Comparison of ENCODE assay signal across 8 cellular contexts in genomic region chrX:135521405-135522131, GRCh38. TPM values are rescaled to one million over a fixed set of nuclear protein-coding genes. Genes with fewer than 3 reads are reported as not detected.
DNase-seq lines count a peak whose midpoint lies in the region; ATAC-seq and TF ChIP-seq lines count a peak whose summit lies in the region.

No MANE protein-coding gene starts in this region.

- peaks cover 21% of the 10 kb centered on the region for H3K4me1 ChIP-seq in DND-41 (ENCODE audit: insufficient read depth, low read length)
- peaks cover 12% of the 10 kb centered on the region for H3K4me1 ChIP-seq in neural progenitor cell
- H3K4me1 ChIP-seq in stomach, result peaks cover 0 to 15% (median 4%) of the 10 kb centered on the region in 4 donors

- H3K27me3 ChIP-seq in DND-41 (ENCODE audit: insufficient read depth, low read length, poor library complexity) (no peaks in the 10 kb centered on the region), neural progenitor cell (no peaks in the 10 kb centered on the region), stomach (no peaks in the 10 kb centered on the region)

- H3K4me3 ChIP-seq in DND-41 (ENCODE audit: low read depth in 1 of 2, low read length in 2 of 2) (peak overlapping the region; percentile 63 to 73), fibroblast of the aortic adventitia (ENCODE audit: low read depth, low read length) (peak overlapping the region; percentile 68), neural progenitor cell (peak overlapping the region; percentile 73), stomach (peak overlapping the region; percentile 65 to 70 (median 68))

- POLR2A ChIA-PET in RWPE1 (lab: Yijun Ruan, JAX; ENCODE audit: low non-redundant PET), result interaction anchor here (0.7 kb wide), 1 partner anchor 447 kb away, joined by 3 read pairs; no protein-coding TSS in a partner anchor

- H3K27ac ChIP-seq in DND-41 (ENCODE audit: low read length) (peak overlapping the region; percentile 92), RWPE1 (peak overlapping the region; percentile 89), neural progenitor cell (no peak overlapping the region), stomach (peak overlapping the region; percentile 80 to 97 (median 94))

- ATAC-seq in DND-41 (ENCODE audit: insufficient read depth, low read depth), result peak; percentile 64
- ATAC-seq in GM21825 (IDR thresholded peaks at IDR 0.05; ENCODE audit: unreplicated experiment), result peak; percentile 68

- H2AFZ ChIP-seq in DND-41 (ENCODE audit: low read depth, low read length), result peak overlapping the region; percentile 90
- peak overlapping the region; percentile 50 for H2AFZ ChIP-seq in neural progenitor cell (replicated peaks)

- no peaks in the 10 kb centered on the region for H4K20me1 ChIP-seq in DND-41 (ENCODE audit: insufficient read depth, low read length)
- no peaks in the 10 kb centered on the region for H4K20me1 ChIP-seq in neural progenitor cell (ENCODE audit: low read depth)

- 0 out of 2 replicates have a peak, but pooled peaks cover 4% of the 10 kb centered on the region for H3K79me2 ChIP-seq in DND-41 (ENCODE audit: insufficient read depth, low read length)
- H3K79me2 ChIP-seq in neural progenitor cell (ENCODE audit: low read depth), result no peaks in the 10 kb centered on the region

- H3K4me2 ChIP-seq in DND-41 (ENCODE audit: insufficient read depth, low read length), result peak overlapping the region; percentile 83
- H3K4me2 ChIP-seq in neural progenitor cell, result peak overlapping the region; percentile 76

- H3K9me3 ChIP-seq in DND-41 (ENCODE audit: insufficient read depth, low read length, severe bottlenecking) (no peaks in the 10 kb centered on the region), neural progenitor cell (ENCODE audit: low read depth) (no peaks in the 10 kb centered on the region), stomach (no peaks in the 10 kb centered on the region)

- peaks cover 3% of the 10 kb centered on the region for H3K9me3 Mint-ChIP-seq in neural progenitor cell

- intact Hi-C loops in stomach (cut with DNase I; ENCODE audit: low total_unique reads), result no loop called here

- peak overlapping the region; percentile 74 for H3K9ac ChIP-seq in DND-41 (ENCODE audit: low read depth, low read length)
- no peak overlapping the region for H3K9ac ChIP-seq in neural progenitor cell

- H3K4me1 Mint-ChIP-seq in neural progenitor cell, result peaks cover 20% of the 10 kb centered on the region

- H3K36me3 Mint-ChIP-seq in neural progenitor cell, result peaks cover 2% of the 10 kb centered on the region

- TF ChIP-seq CTCF in DND-41 (IDR thresholded peaks at IDR 0.05; ENCODE audit: borderline replicate concordance, extremely low read depth, low read length, poor library complexity, severe bottlenecking), result peak; percentile 9
- no peak for TF ChIP-seq CTCF in RWPE1 (conservative IDR thresholded peaks at IDR 0.05; ENCODE audit: low read depth)
- TF ChIP-seq CTCF in fibroblast of the aortic adventitia (IDR thresholded peaks at IDR 0.05; ENCODE audit: insufficient read depth, low read length), result no peak
- no peak for TF ChIP-seq CTCF in neural progenitor cell (IDR thresholded peaks at IDR 0.05)
- TF ChIP-seq CTCF in stomach (IDR thresholded peaks at IDR 0.05), result no peak

- CTCF ChIA-PET in RWPE1 (lab: Yijun Ruan, JAX), result interaction anchor here (0.7 kb wide), 1 partner anchor 316 kb away, joined by 3 read pairs; no protein-coding TSS in a partner anchor

- H3F3A ChIP-seq in neural progenitor cell (ENCODE audit: low read depth), result peaks cover 3% of the 10 kb centered on the region

- TF ChIP-seq EP300 in stomach (IDR thresholded peaks at IDR 0.05), result no peak

- WGBS in stomach, 5 donors, result 0 to 46% (median 1%) methylated on average over 19 to 72 of the region's 73 CpGs

- H3K27ac Mint-ChIP-seq in neural progenitor cell, result peak overlapping the region; percentile 62

- peak; percentile 90 for DNase-seq in DND-41
- peak; percentile 89 to 92 for DNase-seq in Kasumi-1 (lab: John Stamatoyannopoulos, UW)
- peak; percentile 77 for DNase-seq in RWPE1 (ENCODE audit: low spot score)
- DNase-seq in activated T-helper 9 cell treated with anti-CD3 and anti-CD28 coated beads, Interleukin-2, amount 50 U/mL, for 16 hours (ENCODE audit: low read depth), result peak; percentile 70
- DNase-seq in fibroblast of the aortic adventitia (ENCODE audit: low read depth), result peak; percentile 81
- peak; percentile 90 for DNase-seq in neural progenitor cell (ENCODE audit: low spot score)
- DNase-seq in stomach, result peak; percentile 78

- H3K36me3 ChIP-seq in DND-41 (ENCODE audit: insufficient read depth, low read length) (no peaks in the 10 kb centered on the region), neural progenitor cell (no peaks in the 10 kb centered on the region), stomach (no peaks in the 10 kb centered on the region)

- H3K27me3 Mint-ChIP-seq in neural progenitor cell (ENCODE audit: insufficient read depth, low read depth), result peaks cover 3% of the 10 kb centered on the region

- peak overlapping the region; percentile 97 for H3K4me3 Mint-ChIP-seq in neural progenitor cell

- TF ChIP-seq POLR2A in stomach (IDR thresholded peaks at IDR 0.05), result peak in 1 of 4 donors; percentile 30

RNA-seq across cellular contexts. Expression of gene INTS6L, which starts 1.1 kb away (rescaled TPM):
- total RNA-seq in fibroblast of the aortic adventitia (ENCODE audit: low replicate concordance) (3.3 and 5.3 TPM in 2 replicates), neural progenitor cell (ENCODE audit: low replicate concordance) (10.4 and 18.3 TPM in 2 replicates), stomach (10 to 100 TPM in 4 of 5 donors, 1 to 10 TPM in 1; 5.3 to 41.7 (median 13.0) TPM)
- polyA plus RNA-seq in stomach, result 1 to 10 TPM; 1.4 to 9.4 (median 2.0) TPM
